Comparison of ENCODE assay signal across 26 cellular contexts in genomic region chr15:41884458-41884857, GRCh38.
"Had no signal": no experiment of that assay in that cellular context is flagged by ENCODE, and none has a peak within 500 bp of the region (broad histone marks: within the 10 kb centered on the region; RNA-seq: fewer than 3 reads in every experiment).

No MANE protein-coding gene starts in this region.

- H3K4me1 ChIP-seq: foreskin keratinocyte, parathyroid adenoma had no signal

- H3K36me3 ChIP-seq: gastroesophageal sphincter, heart left ventricle, lower lobe of right lung, neutrophil, suprapubic skin, transverse colon, vagina had no signal

- H3K9me3 ChIP-seq: esophagus muscularis mucosa, gastroesophageal sphincter, heart left ventricle, left lung, lower lobe of right lung, neutrophil, suprapubic skin, transverse colon, vagina had no signal

- H3K4me3 ChIP-seq: coronary artery, esophagus muscularis mucosa, gastroesophageal sphincter, heart left ventricle, hepatocyte, left lung, lower lobe of right lung, smooth muscle cell, suprapubic skin, transverse colon, vagina had no signal

- H3K79me2 ChIP-seq: hepatocyte, parathyroid adenoma had no signal

- DNase-seq: dermis blood vessel endothelial cell; effector memory CD4-positive, alpha-beta T cell; foreskin keratinocyte; heart left ventricle; kidney; left lung; lower lobe of right lung; natural killer cell; stimulated activated CD4-positive, alpha-beta T cell treated with anti-CD3 and anti-CD28 coated beads, Interleukin-12 subunit alpha, Interleukin-12 subunit beta, amount 100 ng/mL, for 4 hours; stimulated activated CD4-positive, alpha-beta T cell treated with anti-CD3 and anti-CD28 coated beads, Interleukin-1b, Interleukin-23, amount 100 ng/mL, for 48 hours; stimulated activated CD4-positive, alpha-beta T cell treated with anti-CD3 and anti-CD28 coated beads, Interleukin-4, amount 100 ng/mL, for 1 hour; stimulated activated CD8-positive, alpha-beta memory T cell treated with anti-CD3 and anti-CD28 coated beads, Interleukin-4, amount 100 ng/mL, for 48 hours; stimulated activated naive CD4-positive, alpha-beta T cell; stimulated activated naive CD8-positive, alpha-beta T cell treated with anti-CD3 and anti-CD28 coated beads, Interleukin-15, amount 100 ng/mL, for 72 hours; transverse colon had no signal

- H2AFZ ChIP-seq: hepatocyte, parathyroid adenoma had no signal

- H3K4me2 ChIP-seq: hepatocyte, smooth muscle cell had no signal

- H3K4me3 Mint-ChIP-seq: natural killer cell; stimulated activated naive CD8-positive, alpha-beta T cell treated with anti-CD3 and anti-CD28 coated beads, Interleukin-15, amount 100 ng/mL, for 72 hours had no signal

- ATAC-seq: foreskin keratinocyte; gastroesophageal sphincter; heart left ventricle; left lung; lower lobe of right lung; natural killer cell; sciatic nerve; stimulated activated naive CD8-positive, alpha-beta T cell treated with anti-CD3 and anti-CD28 coated beads, Interleukin-15, amount 100 ng/mL, for 72 hours had no signal

- H3K9me3 Mint-ChIP-seq: natural killer cell; stimulated activated naive CD8-positive, alpha-beta T cell treated with anti-CD3 and anti-CD28 coated beads, Interleukin-15, amount 100 ng/mL, for 72 hours had no signal

- H3K9ac ChIP-seq: parathyroid adenoma had no signal

- H3K27ac ChIP-seq: coronary artery, esophagus muscularis mucosa, foreskin keratinocyte, gastroesophageal sphincter, heart left ventricle, hepatocyte, left lung, lower lobe of right lung, neutrophil, parathyroid adenoma, suprapubic skin, transverse colon, vagina had no signal

- H3K36me3 Mint-ChIP-seq: natural killer cell had no signal

- H3K27ac Mint-ChIP-seq: natural killer cell, progenitor cell of endocrine pancreas had no signal

- H3K27me3 ChIP-seq: hepatocyte, vagina had no signal
